1 cellular context compared by ENCODE assay signal in the genomic region with DNA sequence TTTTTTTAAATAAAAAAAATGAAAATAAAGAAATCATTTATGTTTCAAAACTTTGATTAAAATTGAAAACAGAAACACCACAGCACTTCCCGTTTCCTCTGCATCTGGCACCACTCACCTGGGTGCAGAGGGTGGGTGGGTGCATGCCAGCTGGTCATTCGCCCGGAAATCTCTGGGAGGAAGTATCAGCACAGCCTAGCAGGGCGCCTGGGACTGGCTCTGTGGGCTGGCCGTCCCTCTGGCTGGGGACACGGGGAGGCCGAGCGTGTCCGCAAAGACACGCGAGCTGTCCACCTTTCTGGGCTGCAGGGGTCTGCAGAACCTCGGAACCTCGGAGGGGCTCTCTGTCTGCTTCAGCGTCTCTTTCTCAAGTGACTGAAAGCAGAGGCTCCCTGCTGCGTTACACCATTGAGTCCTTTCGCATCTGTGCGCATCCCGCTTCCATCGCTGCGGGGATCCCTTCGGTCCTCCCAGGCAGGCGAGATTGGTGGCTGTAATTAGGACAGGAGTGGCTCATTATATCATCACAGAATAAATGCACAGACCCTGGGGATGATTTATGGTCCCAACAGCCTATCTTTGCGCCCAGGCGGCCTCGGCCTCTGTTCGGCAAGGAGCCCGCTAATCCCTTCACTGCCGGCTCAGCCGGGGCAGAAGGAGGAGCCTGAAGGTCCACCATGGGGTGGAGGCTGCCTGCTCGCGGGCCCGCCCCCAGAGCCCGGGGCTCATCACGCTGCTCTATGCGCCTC.
TF ChIP-seq lines count a peak whose summit lies in the region.

No MANE protein-coding gene starts in this region.

TF ChIP-seq in K562, 482 proteins besides CTCF, POLR2A, EP300 and RAD21 (continued from another document and continues in another):
- TF ChIP-seq RNF2 (IDR thresholded peaks at IDR 0.05), result peak; percentile 70; the same call in 1 of the 2 replicates
- TF ChIP-seq HNRNPLL (IDR thresholded peaks at IDR 0.05; ENCODE audit: low read depth, low read length, poor library complexity, severe bottlenecking), result no peak
- TF ChIP-seq DIDO1 (tag; IDR thresholded peaks at IDR 0.05; ENCODE audit: low read depth), result no peak
- TF ChIP-seq, protein P1, sequence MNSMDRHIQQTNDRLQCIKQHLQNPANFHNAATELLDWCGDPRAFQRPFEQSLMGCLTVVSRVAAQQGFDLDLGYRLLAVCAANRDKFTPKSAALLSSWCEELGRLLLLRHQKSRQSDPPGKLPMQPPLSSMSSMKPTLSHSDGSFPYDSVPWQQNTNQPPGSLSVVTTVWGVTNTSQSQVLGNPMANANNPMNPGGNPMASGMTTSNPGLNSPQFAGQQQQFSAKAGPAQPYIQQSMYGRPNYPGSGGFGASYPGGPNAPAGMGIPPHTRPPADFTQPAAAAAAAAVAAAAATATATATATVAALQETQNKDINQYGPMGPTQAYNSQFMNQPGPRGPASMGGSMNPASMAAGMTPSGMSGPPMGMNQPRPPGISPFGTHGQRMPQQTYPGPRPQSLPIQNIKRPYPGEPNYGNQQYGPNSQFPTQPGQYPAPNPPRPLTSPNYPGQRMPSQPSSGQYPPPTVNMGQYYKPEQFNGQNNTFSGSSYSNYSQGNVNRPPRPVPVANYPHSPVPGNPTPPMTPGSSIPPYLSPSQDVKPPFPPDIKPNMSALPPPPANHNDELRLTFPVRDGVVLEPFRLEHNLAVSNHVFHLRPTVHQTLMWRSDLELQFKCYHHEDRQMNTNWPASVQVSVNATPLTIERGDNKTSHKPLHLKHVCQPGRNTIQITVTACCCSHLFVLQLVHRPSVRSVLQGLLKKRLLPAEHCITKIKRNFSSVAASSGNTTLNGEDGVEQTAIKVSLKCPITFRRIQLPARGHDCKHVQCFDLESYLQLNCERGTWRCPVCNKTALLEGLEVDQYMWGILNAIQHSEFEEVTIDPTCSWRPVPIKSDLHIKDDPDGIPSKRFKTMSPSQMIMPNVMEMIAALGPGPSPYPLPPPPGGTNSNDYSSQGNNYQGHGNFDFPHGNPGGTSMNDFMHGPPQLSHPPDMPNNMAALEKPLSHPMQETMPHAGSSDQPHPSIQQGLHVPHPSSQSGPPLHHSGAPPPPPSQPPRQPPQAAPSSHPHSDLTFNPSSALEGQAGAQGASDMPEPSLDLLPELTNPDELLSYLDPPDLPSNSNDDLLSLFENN (IDR thresholded peaks at IDR 0.05; ENCODE audit: low read depth in 2 of 2, low read length in 2 of 2), result peak in 1 of 2 experiments; percentile 72; a peak in 1 of 4 replicates
- no peak for TF ChIP-seq SP2 (IDR thresholded peaks at IDR 0.05; ENCODE audit: extremely low read depth, low read depth, low read length, poor library complexity, severe bottlenecking)
- TF ChIP-seq GTF2E2 (tag; IDR thresholded peaks at IDR 0.05), result no peak
- TF ChIP-seq, protein P2, sequence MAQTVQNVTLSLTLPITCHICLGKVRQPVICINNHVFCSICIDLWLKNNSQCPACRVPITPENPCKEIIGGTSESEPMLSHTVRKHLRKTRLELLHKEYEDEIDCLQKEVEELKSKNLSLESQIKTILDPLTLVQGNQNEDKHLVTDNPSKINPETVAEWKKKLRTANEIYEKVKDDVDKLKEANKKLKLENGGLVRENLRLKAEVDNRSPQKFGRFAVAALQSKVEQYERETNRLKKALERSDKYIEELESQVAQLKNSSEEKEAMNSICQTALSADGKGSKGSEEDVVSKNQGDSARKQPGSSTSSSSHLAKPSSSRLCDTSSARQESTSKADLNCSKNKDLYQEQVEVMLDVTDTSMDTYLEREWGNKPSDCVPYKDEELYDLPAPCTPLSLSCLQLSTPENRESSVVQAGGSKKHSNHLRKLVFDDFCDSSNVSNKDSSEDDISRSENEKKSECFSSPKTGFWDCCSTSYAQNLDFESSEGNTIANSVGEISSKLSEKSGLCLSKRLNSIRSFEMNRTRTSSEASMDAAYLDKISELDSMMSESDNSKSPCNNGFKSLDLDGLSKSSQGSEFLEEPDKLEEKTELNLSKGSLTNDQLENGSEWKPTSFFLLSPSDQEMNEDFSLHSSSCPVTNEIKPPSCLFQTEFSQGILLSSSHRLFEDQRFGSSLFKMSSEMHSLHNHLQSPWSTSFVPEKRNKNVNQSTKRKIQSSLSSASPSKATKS (CRISPR knock-in tag; IDR thresholded peaks at IDR 0.05), result no peak
- TF ChIP-seq ZC3H11A (IDR thresholded peaks at IDR 0.05; ENCODE audit: low read depth, low read length), result no peak
- TF ChIP-seq, protein P3, sequence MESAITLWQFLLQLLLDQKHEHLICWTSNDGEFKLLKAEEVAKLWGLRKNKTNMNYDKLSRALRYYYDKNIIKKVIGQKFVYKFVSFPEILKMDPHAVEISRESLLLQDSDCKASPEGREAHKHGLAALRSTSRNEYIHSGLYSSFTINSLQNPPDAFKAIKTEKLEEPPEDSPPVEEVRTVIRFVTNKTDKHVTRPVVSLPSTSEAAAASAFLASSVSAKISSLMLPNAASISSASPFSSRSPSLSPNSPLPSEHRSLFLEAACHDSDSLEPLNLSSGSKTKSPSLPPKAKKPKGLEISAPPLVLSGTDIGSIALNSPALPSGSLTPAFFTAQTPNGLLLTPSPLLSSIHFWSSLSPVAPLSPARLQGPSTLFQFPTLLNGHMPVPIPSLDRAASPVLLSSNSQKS (CRISPR knock-in tag; IDR thresholded peaks at IDR 0.05), result no peak
- TF ChIP-seq GABPA (tag; conservative IDR thresholded peaks at IDR 0.05; ENCODE audit: low read depth), result no peak
- no peak for TF ChIP-seq SMARCB1 (IDR thresholded peaks at IDR 0.05; ENCODE audit: insufficient read length, low read depth)
- no peak for TF ChIP-seq EZH2 (IDR thresholded peaks at IDR 0.05; ENCODE audit: borderline replicate concordance, low read depth, low read length)
- TF ChIP-seq DDX20 (tag; IDR thresholded peaks at IDR 0.05; ENCODE audit: low read depth), result no peak
- TF ChIP-seq KLF10 (CRISPR knock-in tag; IDR thresholded peaks at IDR 0.05), result no peak
- TF ChIP-seq ZNF197 (CRISPR knock-in tag; IDR thresholded peaks at IDR 0.05; ENCODE audit: low read depth), result no peak
- TF ChIP-seq ZNF696 (CRISPR knock-in tag; conservative IDR thresholded peaks at IDR 0.05), result no peak
- TF ChIP-seq NR2C2 (CRISPR knock-in tag; IDR thresholded peaks at IDR 0.05), result no peak
- no peak for TF ChIP-seq NR2C2 (tag; IDR thresholded peaks at IDR 0.05)
- no peak for TF ChIP-seq ZC3H4 (CRISPR knock-in tag; IDR thresholded peaks at IDR 0.05; ENCODE audit: borderline replicate concordance)
- TF ChIP-seq PHB (CRISPR knock-in tag; IDR thresholded peaks at IDR 0.05), result no peak
- TF ChIP-seq, protein P4, sequence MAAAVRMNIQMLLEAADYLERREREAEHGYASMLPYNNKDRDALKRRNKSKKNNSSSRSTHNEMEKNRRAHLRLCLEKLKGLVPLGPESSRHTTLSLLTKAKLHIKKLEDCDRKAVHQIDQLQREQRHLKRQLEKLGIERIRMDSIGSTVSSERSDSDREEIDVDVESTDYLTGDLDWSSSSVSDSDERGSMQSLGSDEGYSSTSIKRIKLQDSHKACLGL (CRISPR knock-in tag; IDR thresholded peaks at IDR 0.05; ENCODE audit: borderline replicate concordance, poor library complexity, severe bottlenecking), result no peak
- no peak for TF ChIP-seq ZNF586 (CRISPR knock-in tag; conservative IDR thresholded peaks at IDR 0.05)
- TF ChIP-seq CHCHD3 (CRISPR knock-in tag; IDR thresholded peaks at IDR 0.05), result no peak
- peak; percentile 87 for TF ChIP-seq TAL1 (IDR thresholded peaks at IDR 0.05)
- TF ChIP-seq ZSCAN29 (IDR thresholded peaks at IDR 0.05), result no peak
- no peak for TF ChIP-seq FOS (IDR thresholded peaks at IDR 0.05; ENCODE audit: extremely low read depth, insufficient read length)
- TF ChIP-seq, protein P5, sequence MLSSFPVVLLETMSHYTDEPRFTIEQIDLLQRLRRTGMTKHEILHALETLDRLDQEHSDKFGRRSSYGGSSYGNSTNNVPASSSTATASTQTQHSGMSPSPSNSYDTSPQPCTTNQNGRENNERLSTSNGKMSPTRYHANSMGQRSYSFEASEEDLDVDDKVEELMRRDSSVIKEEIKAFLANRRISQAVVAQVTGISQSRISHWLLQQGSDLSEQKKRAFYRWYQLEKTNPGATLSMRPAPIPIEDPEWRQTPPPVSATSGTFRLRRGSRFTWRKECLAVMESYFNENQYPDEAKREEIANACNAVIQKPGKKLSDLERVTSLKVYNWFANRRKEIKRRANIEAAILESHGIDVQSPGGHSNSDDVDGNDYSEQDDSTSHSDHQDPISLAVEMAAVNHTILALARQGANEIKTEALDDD (IDR thresholded peaks at IDR 0.05), result no peak
- TF ChIP-seq, protein P6, sequence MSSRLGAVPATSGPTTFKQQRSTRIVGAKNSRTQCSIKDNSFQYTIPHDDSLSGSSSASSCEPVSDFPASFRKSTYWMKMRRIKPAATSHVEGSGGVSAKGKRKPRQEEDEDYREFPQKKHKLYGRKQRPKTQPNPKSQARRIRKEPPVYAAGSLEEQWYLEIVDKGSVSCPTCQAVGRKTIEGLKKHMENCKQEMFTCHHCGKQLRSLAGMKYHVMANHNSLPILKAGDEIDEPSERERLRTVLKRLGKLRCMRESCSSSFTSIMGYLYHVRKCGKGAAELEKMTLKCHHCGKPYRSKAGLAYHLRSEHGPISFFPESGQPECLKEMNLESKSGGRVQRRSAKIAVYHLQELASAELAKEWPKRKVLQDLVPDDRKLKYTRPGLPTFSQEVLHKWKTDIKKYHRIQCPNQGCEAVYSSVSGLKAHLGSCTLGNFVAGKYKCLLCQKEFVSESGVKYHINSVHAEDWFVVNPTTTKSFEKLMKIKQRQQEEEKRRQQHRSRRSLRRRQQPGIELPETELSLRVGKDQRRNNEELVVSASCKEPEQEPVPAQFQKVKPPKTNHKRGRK (tag; IDR thresholded peaks at IDR 0.05), result no peak
- TF ChIP-seq ZNF217 (CRISPR knock-in tag; IDR thresholded peaks at IDR 0.05), result no peak
- TF ChIP-seq MIER1 (IDR thresholded peaks at IDR 0.05; ENCODE audit: low read depth), result no peak
- TF ChIP-seq FUS (optimal IDR thresholded peaks at IDR 0.05; ENCODE audit: low read depth, low read length), result no peak
- no peak for TF ChIP-seq PHF20 (IDR thresholded peaks at IDR 0.05; ENCODE audit: partially characterized antibody)
- TF ChIP-seq SIRT6 (IDR thresholded peaks at IDR 0.05; ENCODE audit: low read depth, low read length), result no peak
- TF ChIP-seq SNRNP70 (optimal IDR thresholded peaks at IDR 0.05; ENCODE audit: low read depth, low read length), result no peak
- TF ChIP-seq SMARCC2 (IDR thresholded peaks at IDR 0.05; ENCODE audit: low read depth), result peak; percentile 43; the same call in 1 of the 2 replicates
- TF ChIP-seq, protein P7, sequence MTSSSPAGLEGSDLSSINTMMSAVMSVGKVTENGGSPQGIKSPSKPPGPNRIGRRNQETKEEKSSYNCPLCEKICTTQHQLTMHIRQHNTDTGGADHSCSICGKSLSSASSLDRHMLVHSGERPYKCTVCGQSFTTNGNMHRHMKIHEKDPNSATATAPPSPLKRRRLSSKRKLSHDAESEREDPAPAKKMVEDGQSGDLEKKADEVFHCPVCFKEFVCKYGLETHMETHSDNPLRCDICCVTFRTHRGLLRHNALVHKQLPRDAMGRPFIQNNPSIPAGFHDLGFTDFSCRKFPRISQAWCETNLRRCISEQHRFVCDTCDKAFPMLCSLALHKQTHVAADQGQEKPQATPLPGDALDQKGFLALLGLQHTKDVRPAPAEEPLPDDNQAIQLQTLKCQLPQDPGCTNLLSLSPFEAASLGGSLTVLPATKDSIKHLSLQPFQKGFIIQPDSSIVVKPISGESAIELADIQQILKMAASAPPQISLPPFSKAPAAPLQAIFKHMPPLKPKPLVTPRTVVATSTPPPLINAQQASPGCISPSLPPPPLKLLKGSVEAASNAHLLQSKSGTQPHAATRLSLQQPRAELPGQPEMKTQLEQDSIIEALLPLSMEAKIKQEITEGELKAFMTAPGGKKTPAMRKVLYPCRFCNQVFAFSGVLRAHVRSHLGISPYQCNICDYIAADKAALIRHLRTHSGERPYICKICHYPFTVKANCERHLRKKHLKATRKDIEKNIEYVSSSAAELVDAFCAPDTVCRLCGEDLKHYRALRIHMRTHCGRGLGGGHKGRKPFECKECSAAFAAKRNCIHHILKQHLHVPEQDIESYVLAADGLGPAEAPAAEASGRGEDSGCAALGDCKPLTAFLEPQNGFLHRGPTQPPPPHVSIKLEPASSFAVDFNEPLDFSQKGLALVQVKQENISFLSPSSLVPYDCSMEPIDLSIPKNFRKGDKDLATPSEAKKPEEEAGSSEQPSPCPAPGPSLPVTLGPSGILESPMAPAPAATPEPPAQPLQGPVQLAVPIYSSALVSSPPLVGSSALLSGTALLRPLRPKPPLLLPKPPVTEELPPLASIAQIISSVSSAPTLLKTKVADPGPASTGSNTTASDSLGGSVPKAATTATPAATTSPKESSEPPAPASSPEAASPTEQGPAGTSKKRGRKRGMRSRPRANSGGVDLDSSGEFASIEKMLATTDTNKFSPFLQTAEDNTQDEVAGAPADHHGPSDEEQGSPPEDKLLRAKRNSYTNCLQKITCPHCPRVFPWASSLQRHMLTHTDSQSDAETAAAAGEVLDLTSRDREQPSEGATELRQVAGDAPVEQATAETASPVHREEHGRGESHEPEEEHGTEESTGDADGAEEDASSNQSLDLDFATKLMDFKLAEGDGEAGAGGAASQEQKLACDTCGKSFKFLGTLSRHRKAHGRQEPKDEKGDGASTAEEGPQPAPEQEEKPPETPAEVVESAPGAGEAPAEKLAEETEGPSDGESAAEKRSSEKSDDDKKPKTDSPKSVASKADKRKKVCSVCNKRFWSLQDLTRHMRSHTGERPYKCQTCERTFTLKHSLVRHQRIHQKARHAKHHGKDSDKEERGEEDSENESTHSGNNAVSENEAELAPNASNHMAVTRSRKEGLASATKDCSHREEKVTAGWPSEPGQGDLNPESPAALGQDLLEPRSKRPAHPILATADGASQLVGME (CRISPR knock-in tag; IDR thresholded peaks at IDR 0.05), result no peak
- TF ChIP-seq, protein P8, sequence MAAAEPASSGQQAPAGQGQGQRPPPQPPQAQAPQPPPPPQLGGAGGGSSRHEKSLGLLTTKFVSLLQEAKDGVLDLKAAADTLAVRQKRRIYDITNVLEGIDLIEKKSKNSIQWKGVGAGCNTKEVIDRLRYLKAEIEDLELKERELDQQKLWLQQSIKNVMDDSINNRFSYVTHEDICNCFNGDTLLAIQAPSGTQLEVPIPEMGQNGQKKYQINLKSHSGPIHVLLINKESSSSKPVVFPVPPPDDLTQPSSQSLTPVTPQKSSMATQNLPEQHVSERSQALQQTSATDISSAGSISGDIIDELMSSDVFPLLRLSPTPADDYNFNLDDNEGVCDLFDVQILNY (CRISPR knock-in tag; IDR thresholded peaks at IDR 0.05), result no peak
- TF ChIP-seq, protein P9, sequence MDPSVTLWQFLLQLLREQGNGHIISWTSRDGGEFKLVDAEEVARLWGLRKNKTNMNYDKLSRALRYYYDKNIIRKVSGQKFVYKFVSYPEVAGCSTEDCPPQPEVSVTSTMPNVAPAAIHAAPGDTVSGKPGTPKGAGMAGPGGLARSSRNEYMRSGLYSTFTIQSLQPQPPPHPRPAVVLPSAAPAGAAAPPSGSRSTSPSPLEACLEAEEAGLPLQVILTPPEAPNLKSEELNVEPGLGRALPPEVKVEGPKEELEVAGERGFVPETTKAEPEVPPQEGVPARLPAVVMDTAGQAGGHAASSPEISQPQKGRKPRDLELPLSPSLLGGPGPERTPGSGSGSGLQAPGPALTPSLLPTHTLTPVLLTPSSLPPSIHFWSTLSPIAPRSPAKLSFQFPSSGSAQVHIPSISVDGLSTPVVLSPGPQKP (CRISPR knock-in tag; IDR thresholded peaks at IDR 0.05), result no peak
- peak; percentile 70 for TF ChIP-seq NFIC (IDR thresholded peaks at IDR 0.05)
- TF ChIP-seq, protein P10, sequence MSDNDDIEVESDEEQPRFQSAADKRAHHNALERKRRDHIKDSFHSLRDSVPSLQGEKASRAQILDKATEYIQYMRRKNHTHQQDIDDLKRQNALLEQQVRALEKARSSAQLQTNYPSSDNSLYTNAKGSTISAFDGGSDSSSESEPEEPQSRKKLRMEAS (CRISPR knock-in tag; IDR thresholded peaks at IDR 0.05), result peak; percentile 70
- TF ChIP-seq YBX1 (IDR thresholded peaks at IDR 0.05), result no peak
- no peak for TF ChIP-seq TAF9B (IDR thresholded peaks at IDR 0.05; ENCODE audit: partially characterized antibody)
- TF ChIP-seq SETDB1 (IDR thresholded peaks at IDR 0.05; ENCODE audit: low read length), result no peak
- no peak for TF ChIP-seq ZNF431 (CRISPR knock-in tag; IDR thresholded peaks at IDR 0.05)
